In the genomic region with DNA sequence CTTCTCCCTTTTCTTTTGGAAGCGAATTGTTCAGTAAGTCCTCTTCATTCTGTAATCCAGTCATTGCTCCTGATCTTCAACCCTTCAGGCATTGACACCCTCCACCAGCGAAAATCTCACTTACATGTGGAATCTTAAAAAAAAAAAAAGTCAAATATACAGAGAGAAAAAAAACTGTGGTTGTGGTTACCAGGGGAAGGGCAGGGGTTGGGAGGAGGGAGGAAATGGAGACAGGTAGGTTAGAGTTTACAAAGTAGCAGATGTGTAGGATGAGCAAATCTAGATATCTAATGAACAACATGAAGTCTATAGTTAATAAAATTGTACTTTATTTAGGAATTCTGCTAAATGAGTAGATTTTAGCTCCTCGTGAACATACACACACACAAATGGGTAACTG, we compare ENCODE assay signal across 1 cellular context.
TF ChIP-seq lines count a peak whose summit lies in the region.

No MANE protein-coding gene starts in this region.

TF ChIP-seq in IMR-90, 13 proteins besides CTCF, POLR2A, EP300 and RAD21:
- TF ChIP-seq CHD1 (IDR thresholded peaks at IDR 0.05; ENCODE audit: low read depth, low read length) (no peak), NFE2L2 (IDR thresholded peaks at IDR 0.05; ENCODE audit: low read depth, low read length) (no peak)
- TF ChIP-seq, protein P1, sequence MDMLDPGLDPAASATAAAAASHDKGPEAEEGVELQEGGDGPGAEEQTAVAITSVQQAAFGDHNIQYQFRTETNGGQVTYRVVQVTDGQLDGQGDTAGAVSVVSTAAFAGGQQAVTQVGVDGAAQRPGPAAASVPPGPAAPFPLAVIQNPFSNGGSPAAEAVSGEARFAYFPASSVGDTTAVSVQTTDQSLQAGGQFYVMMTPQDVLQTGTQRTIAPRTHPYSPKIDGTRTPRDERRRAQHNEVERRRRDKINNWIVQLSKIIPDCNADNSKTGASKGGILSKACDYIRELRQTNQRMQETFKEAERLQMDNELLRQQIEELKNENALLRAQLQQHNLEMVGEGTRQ (IDR thresholded peaks at IDR 0.05; ENCODE audit: low read depth, low read length), result no peak
- TF ChIP-seq, protein P2, sequence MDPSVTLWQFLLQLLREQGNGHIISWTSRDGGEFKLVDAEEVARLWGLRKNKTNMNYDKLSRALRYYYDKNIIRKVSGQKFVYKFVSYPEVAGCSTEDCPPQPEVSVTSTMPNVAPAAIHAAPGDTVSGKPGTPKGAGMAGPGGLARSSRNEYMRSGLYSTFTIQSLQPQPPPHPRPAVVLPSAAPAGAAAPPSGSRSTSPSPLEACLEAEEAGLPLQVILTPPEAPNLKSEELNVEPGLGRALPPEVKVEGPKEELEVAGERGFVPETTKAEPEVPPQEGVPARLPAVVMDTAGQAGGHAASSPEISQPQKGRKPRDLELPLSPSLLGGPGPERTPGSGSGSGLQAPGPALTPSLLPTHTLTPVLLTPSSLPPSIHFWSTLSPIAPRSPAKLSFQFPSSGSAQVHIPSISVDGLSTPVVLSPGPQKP (IDR thresholded peaks at IDR 0.05; ENCODE audit: borderline replicate concordance, low read depth, low read length), result no peak
